Comparison of ENCODE assay signal across 20 cellular contexts in genomic region chr11:129985823-129986222, GRCh38.
"Had no signal": no experiment of that assay in that cellular context is flagged by ENCODE, and none has a peak within 500 bp of the region (broad histone marks: within the 10 kb centered on the region; RNA-seq: fewer than 3 reads in every experiment).

No MANE protein-coding gene starts in this region.

- H3K27me3 Mint-ChIP-seq: central memory CD8-positive, alpha-beta T cell; stimulated activated naive CD8-positive, alpha-beta T cell treated with anti-CD3 and anti-CD28 coated beads, Interleukin-15, Interleukin-2, amounts not matched to agents 100 ng/mL and 50 ng/mL, for 24 hours had no signal

- H3K4me3 ChIP-seq: heart left ventricle, lung, ovary, right atrium auricular region, testis, tibial nerve had no signal

- H3K27ac Mint-ChIP-seq: naive B cell; stimulated activated effector memory CD8-positive, alpha-beta T cell treated with anti-CD3 and anti-CD28 coated beads, Interleukin-12 subunit alpha, Interleukin-12 subunit beta, amount 100 ng/mL, for 72 hours; stimulated activated naive CD8-positive, alpha-beta T cell treated with anti-CD3 and anti-CD28 coated beads, Interleukin-15, Interleukin-2, amounts not matched to agents 100 ng/mL and 50 ng/mL, for 24 hours had no signal

- H3K27me3 ChIP-seq: heart left ventricle, ovary, right atrium auricular region, testis, tibial nerve had no signal

- H3K4me3 Mint-ChIP-seq: central memory CD8-positive, alpha-beta T cell; stimulated activated effector memory CD8-positive, alpha-beta T cell treated with anti-CD3 and anti-CD28 coated beads, Interleukin-12 subunit alpha, Interleukin-12 subunit beta, amount 100 ng/mL, for 72 hours; stimulated activated naive CD8-positive, alpha-beta T cell treated with anti-CD3 and anti-CD28 coated beads, Interleukin-15, Interleukin-2, amounts not matched to agents 100 ng/mL and 50 ng/mL, for 24 hours had no signal

- H3K9me3 ChIP-seq: ovary, right atrium auricular region, testis, tibial nerve had no signal

- H3K9me3 Mint-ChIP-seq: central memory CD8-positive, alpha-beta T cell; naive B cell; stimulated activated effector memory CD8-positive, alpha-beta T cell treated with anti-CD3 and anti-CD28 coated beads, Interleukin-12 subunit alpha, Interleukin-12 subunit beta, amount 100 ng/mL, for 72 hours; stimulated activated naive CD8-positive, alpha-beta T cell treated with anti-CD3 and anti-CD28 coated beads, Interleukin-15, Interleukin-2, amounts not matched to agents 100 ng/mL and 50 ng/mL, for 24 hours had no signal

- H3K36me3 Mint-ChIP-seq: stimulated activated effector memory CD8-positive, alpha-beta T cell treated with anti-CD3 and anti-CD28 coated beads, Interleukin-12 subunit alpha, Interleukin-12 subunit beta, amount 100 ng/mL, for 72 hours had no signal

- H3K36me3 ChIP-seq: heart left ventricle, ovary, right atrium auricular region, tibial nerve had no signal

- DNase-seq: cortex of kidney; heart left ventricle; hippocampal formation; left ventricle myocardium superior; mesenchymal stem cell; naive B cell; ovary; small intestine; stimulated activated CD4-positive, alpha-beta T cell treated with anti-CD3 and anti-CD28 coated beads, Interleukin-2, amount 100 ng/mL, for 48 hours; stimulated activated CD8-positive, alpha-beta memory T cell treated with anti-CD3 and anti-CD28 coated beads, Interleukin-4, amount 100 ng/mL, for 48 hours; testis had no signal

- ATAC-seq: heart left ventricle; left ventricle myocardium superior; stimulated activated effector memory CD8-positive, alpha-beta T cell treated with anti-CD3 and anti-CD28 coated beads, Interleukin-12 subunit alpha, Interleukin-12 subunit beta, amount 100 ng/mL, for 72 hours had no signal

- H3K27ac ChIP-seq: heart left ventricle, ovary, right atrium auricular region, testis, tibial nerve had no signal

- FAIRE-seq: endothelial cell of umbilical vein, frontal cortex, islet of Langerhans, small intestine had no signal

- H3K4me1 ChIP-seq: heart left ventricle, right atrium auricular region, testis, tibial nerve had no signal
